Comparison of ENCODE assay signal across 28 cellular contexts in genomic region chr14:29035129-29035528, GRCh38.
DNase-seq lines count a peak whose midpoint lies in the region; ATAC-seq lines count a peak whose summit lies in the region.
"Had no signal": no experiment of that assay in that cellular context is flagged by ENCODE, and none has a peak within 500 bp of the region (broad histone marks: within the 10 kb centered on the region; RNA-seq: fewer than 3 reads in every experiment).

No MANE protein-coding gene starts in this region.

- no peak overlapping the region for H3K4me3 Mint-ChIP-seq in stimulated activated effector memory CD8-positive, alpha-beta T cell treated with anti-CD3 and anti-CD28 coated beads, Interleukin-12 subunit alpha, Interleukin-12 subunit beta, amount 100 ng/mL, for 72 hours
- H3K4me3 Mint-ChIP-seq: CD8-positive, alpha-beta T cell had no signal

- no peaks in the 10 kb centered on the region for H3K79me2 ChIP-seq in GM23248 (ENCODE audit: insufficient read depth)

- no peaks in the 10 kb centered on the region for H3K9me3 ChIP-seq in GM23248 (ENCODE audit: low read depth)
- H3K9me3 ChIP-seq: Caco-2, SJCRH30 had no signal

- H3F3A ChIP-seq in GM23248 (ENCODE audit: insufficient read depth) = no peaks in the 10 kb centered on the region; the same call in 1 of the 2 replicates

- H3K4me1 ChIP-seq in GM23248 (ENCODE audit: insufficient read depth) = peaks cover 14% of the 10 kb centered on the region
- H3K4me1 ChIP-seq: Caco-2, SJCRH30 had no signal

- H3K9me2 ChIP-seq in GM23248 (ENCODE audit: insufficient read depth) = no peaks in the 10 kb centered on the region

- no peaks in the 10 kb centered on the region for H3K36me3 ChIP-seq in GM23248 (ENCODE audit: low read depth)
- H3K36me3 ChIP-seq: SJCRH30 had no signal

- WGBS in GM23248 (ENCODE audit: low coverage in 1 of 2, low lambda C conversion rate in 2 of 2, missing lambda C conversion rate in 2 of 2), 2 experiments = 23 to 29% methylated on average over 3 of the region's 3 CpGs

- peaks cover 6 to 9% of the 10 kb centered on the region in 2 donors for H3K9me3 Mint-ChIP-seq in activated naive CD4-positive, alpha-beta T cell treated with anti-CD3 and anti-CD28 coated beads, Interleukin-2, amount 50 U/mL, for 72 hours
- H3K9me3 Mint-ChIP-seq in stimulated activated effector memory CD8-positive, alpha-beta T cell treated with anti-CD3 and anti-CD28 coated beads, Interleukin-12 subunit alpha, Interleukin-12 subunit beta, amount 100 ng/mL, for 72 hours = peaks cover 9% of the 10 kb centered on the region

- in situ Hi-C loops in GM23248 (cut with MboI) = no loop called here

- no peak overlapping the region for H3K9ac ChIP-seq in GM23248

- H3K4me1 Mint-ChIP-seq in stimulated activated effector memory CD8-positive, alpha-beta T cell treated with anti-CD3 and anti-CD28 coated beads, Interleukin-12 subunit alpha, Interleukin-12 subunit beta, amount 100 ng/mL, for 72 hours = no peaks in the 10 kb centered on the region

- H3K4me2 ChIP-seq in GM23248 (ENCODE audit: unreplicated experiment) = no peak overlapping the region
- H3K4me2 ChIP-seq: PC-9 had no signal

- ATAC-seq in activated naive CD4-positive, alpha-beta T cell treated with anti-CD3 and anti-CD28 coated beads, Interleukin-2, amount 50 U/mL, for 72 hours = no peak
- ATAC-seq in HG02885 (IDR thresholded peaks at IDR 0.05; ENCODE audit: poor library complexity, unreplicated experiment) = no peak
- no peak for ATAC-seq in stimulated activated effector memory CD8-positive, alpha-beta T cell treated with anti-CD3 and anti-CD28 coated beads, Interleukin-12 subunit alpha, Interleukin-12 subunit beta, amount 100 ng/mL, for 72 hours
- ATAC-seq: CD8-positive, alpha-beta T cell; K562; Right ventricle myocardium inferior; SK-N-SH treated with all-trans-retinoic acid at 6 μM for 48 hours had no signal

- DNase-seq in GM23248 (no peak), fibroblast of the conjunctiva (ENCODE audit: low read depth) (peak; percentile 24), putamen (ENCODE audit: low spot score) (peak; percentile 74)
- no peak for DNase-seq in activated naive CD4-positive, alpha-beta T cell treated with anti-CD3 and anti-CD28 coated beads, Interleukin-2, amount 50 U/mL, for 72 hours (ENCODE audit: low spot score in 2 of 2)
- DNase-seq in stimulated activated effector memory CD8-positive, alpha-beta T cell treated with anti-CD3 and anti-CD28 coated beads, Interleukin-12 subunit alpha, Interleukin-12 subunit beta, amount 100 ng/mL, for 72 hours (ENCODE audit: low spot score in 2 of 2) = no peak
- no peak for DNase-seq in stimulated activated CD4-positive, alpha-beta T cell treated with anti-CD3 and anti-CD28 coated beads, Interleukin-2, amount 100 ng/mL, for 24 hours
- DNase-seq: AML-193; C1 segment of cervical spinal cord; Caco-2; CD8-positive, alpha-beta T cell; DMS 273 treated with DMSO at 0.1 percent for 48 hours; DMS79; GF-D8; H7; Kasumi-1; NCI-H1092 treated with DMSO at 0.1 percent for 48 hours; NCI-H1436; NCI-H187; NCI-H446 treated with DMSO at 0.1 percent for 48 hours; NCI-H526; NCI-H82; PC-9; SJCRH30 had no signal

- H3K27ac Mint-ChIP-seq in activated naive CD4-positive, alpha-beta T cell treated with anti-CD3 and anti-CD28 coated beads, Interleukin-2, amount 50 U/mL, for 72 hours = no peak overlapping the region
- no peak overlapping the region for H3K27ac Mint-ChIP-seq in stimulated activated effector memory CD8-positive, alpha-beta T cell treated with anti-CD3 and anti-CD28 coated beads, Interleukin-12 subunit alpha, Interleukin-12 subunit beta, amount 100 ng/mL, for 72 hours
- H3K27ac Mint-ChIP-seq: CD8-positive, alpha-beta T cell had no signal

- H3K27ac ChIP-seq in GM23248 (no peak overlapping the region), cingulate gyrus (ENCODE audit: low read depth, low read length) (peak overlapping the region; percentile 44)
- H3K27ac ChIP-seq: PC-9, SJCRH30 had no signal

- H2AFZ ChIP-seq in GM23248 = peak overlapping the region; percentile 47
- H2AFZ ChIP-seq: PC-9 had no signal

- no peak overlapping the region for H3K4me3 ChIP-seq in GM23248
- H3K4me3 ChIP-seq: K562, PC-9, SJCRH30 had no signal

- no peaks in the 10 kb centered on the region for H3K27me3 ChIP-seq in GM23248 (replicated peaks; ENCODE audit: insufficient read depth)
- H3K27me3 ChIP-seq: SJCRH30 had no signal

- H3K36me3 Mint-ChIP-seq in activated naive CD4-positive, alpha-beta T cell treated with anti-CD3 and anti-CD28 coated beads, Interleukin-2, amount 50 U/mL, for 72 hours = no peaks in the 10 kb centered on the region
- no peaks in the 10 kb centered on the region for H3K36me3 Mint-ChIP-seq in stimulated activated effector memory CD8-positive, alpha-beta T cell treated with anti-CD3 and anti-CD28 coated beads, Interleukin-12 subunit alpha, Interleukin-12 subunit beta, amount 100 ng/mL, for 72 hours
- H3K36me3 Mint-ChIP-seq: CD8-positive, alpha-beta T cell had no signal

- no peaks in the 10 kb centered on the region for H4K20me1 ChIP-seq in GM23248 (ENCODE audit: insufficient read depth)

Comparison
In these comparisons a context has a peak if more than half of its experiments do, and no peak if none do; other contexts are left out.
1. DNase-seq: peak in fibroblast of the conjunctiva (single experiment) and putamen (single experiment); none in GM23248 (single experiment), activated naive CD4-positive, alpha-beta T cell treated with anti-CD3 and anti-CD28 coated beads, Interleukin-2, amount 50 U/mL, for 72 hours (0 of 2), stimulated activated effector memory CD8-positive, alpha-beta T cell treated with anti-CD3 and anti-CD28 coated beads, Interleukin-12 subunit alpha, Interleukin-12 subunit beta, amount 100 ng/mL, for 72 hours (0 of 2) and stimulated activated CD4-positive, alpha-beta T cell treated with anti-CD3 and anti-CD28 coated beads, Interleukin-2, amount 100 ng/mL, for 24 hours (0 of 2).